ENCODE assay signal across 8 cellular contexts in genomic region chr7:121530251-121531174, GRCh38.
DNase-seq lines count a peak whose midpoint lies in the region; ATAC-seq and TF ChIP-seq lines count a peak whose summit lies in the region.

No MANE protein-coding gene starts in this region.

- DNase-seq in NOMO-1 (lab: John Stamatoyannopoulos, UW; ENCODE audit: unreplicated experiment in 2 of 2) (peak; percentile 16 to 34), NOMO-1 treated with dmso at 0.1 percent for 144 hours (lab: John Stamatoyannopoulos, UW; ENCODE audit: unreplicated experiment) (no peak), RPMI7951 (ENCODE audit: low read depth) (peak; percentile 99), NCI-H2196 treated with DMSO at 0.1 percent for 48 hours (lab: John Stamatoyannopoulos, UW; ENCODE audit: unreplicated experiment) (no peak), DMS79 (lab: John Stamatoyannopoulos, UW) (no peak)
- peak in 1 of 9 donors; percentile 60 for DNase-seq in naive thymus-derived CD4-positive, alpha-beta T cell

- H3K9me3 Mint-ChIP-seq in brain, result peaks cover 0 to 4% (median 0%) of the 10 kb centered on the region in 5 experiments
- peaks cover 0 to 7% (median 0%) of the 10 kb centered on the region in 11 donors for H3K9me3 Mint-ChIP-seq in naive thymus-derived CD4-positive, alpha-beta T cell

- no peaks in the 10 kb centered on the region for H3K27me3 ChIP-seq in naive thymus-derived CD4-positive, alpha-beta T cell (ENCODE audit: control insufficient read depth in 2 of 2, insufficient read depth in 2 of 2, low read length in 2 of 2)

- CTCF ChIA-PET in naive thymus-derived CD4-positive, alpha-beta T cell (lab: Charles Lee), result no interaction called here

- POLR2A ChIA-PET in naive thymus-derived CD4-positive, alpha-beta T cell (lab: Charles Lee), result no interaction called here

- peak; percentile 99 for ATAC-seq in HG02885 (IDR thresholded peaks at IDR 0.05; ENCODE audit: poor library complexity, unreplicated experiment)
- ATAC-seq in naive thymus-derived CD4-positive, alpha-beta T cell, result peak; percentile 94

- H3K27ac ChIP-seq in naive thymus-derived CD4-positive, alpha-beta T cell (ENCODE audit: low read depth, low read length), result no peak overlapping the region

- H3K36me3 Mint-ChIP-seq in brain, result no peaks in the 10 kb centered on the region
- peaks cover 0 to 12% (median 0%) of the 10 kb centered on the region in 5 donors for H3K36me3 Mint-ChIP-seq in naive thymus-derived CD4-positive, alpha-beta T cell

- H3K4me3 ChIP-seq in naive thymus-derived CD4-positive, alpha-beta T cell (ENCODE audit: low read length), result no peak overlapping the region

- H3K4me3 Mint-ChIP-seq in brain, result peak overlapping the region in 1 of 5 experiments; percentile 26
- peak overlapping the region in 1 of 10 donors; percentile 54 for H3K4me3 Mint-ChIP-seq in naive thymus-derived CD4-positive, alpha-beta T cell

- peaks cover 3% of the 10 kb centered on the region for H3K27me3 Mint-ChIP-seq in brain
- peaks cover 0 to 4% (median 0%) of the 10 kb centered on the region in 5 donors for H3K27me3 Mint-ChIP-seq in naive thymus-derived CD4-positive, alpha-beta T cell

- no peaks in the 10 kb centered on the region for H3K36me3 ChIP-seq in naive thymus-derived CD4-positive, alpha-beta T cell (ENCODE audit: control insufficient read depth in 2 of 3, insufficient read depth in 3 of 3, low read length in 3 of 3)

- peaks cover 0 to 6% of the 10 kb centered on the region in 2 donors for H3K4me1 ChIP-seq in naive thymus-derived CD4-positive, alpha-beta T cell (ENCODE audit: control insufficient read depth in 2 of 2, insufficient read depth in 2 of 2, low read length in 2 of 2)

- TF ChIP-seq CTCF in brain (conservative IDR thresholded peaks at IDR 0.05), result no peak

- H3K27ac Mint-ChIP-seq in brain, result peak overlapping the region in 4 of 5 experiments; percentile 43 to 94 (median 59)
- H3K27ac Mint-ChIP-seq in naive thymus-derived CD4-positive, alpha-beta T cell, result peak overlapping the region in 3 of 9 donors; percentile 3 to 91 (median 51)

- peaks cover 20% of the 10 kb centered on the region for H3K4me1 Mint-ChIP-seq in brain
- peaks cover 0 to 45% (median 0%) of the 10 kb centered on the region in 7 donors for H3K4me1 Mint-ChIP-seq in naive thymus-derived CD4-positive, alpha-beta T cell

- no peaks in the 10 kb centered on the region for H3K9me3 ChIP-seq in naive thymus-derived CD4-positive, alpha-beta T cell (ENCODE audit: control insufficient read depth in 2 of 3, low read length in 3 of 3)

- intact Hi-C loops in naive thymus-derived CD4-positive, alpha-beta T cell (cut with micrococcal nuclease), result loop anchor here in 1 of 2 donors (1.0 kb wide), 5 partner anchors 14 to 579 kb away; no protein-coding TSS in a partner anchor

Comparison
In these comparisons a context has a peak if more than half of its experiments do, and no peak if none do; other contexts are left out.
1. DNase-seq: peak in NOMO-1 (2 of 2) and RPMI7951 (single experiment); none in NOMO-1 treated with dmso at 0.1 percent for 144 hours (single experiment), NCI-H2196 treated with DMSO at 0.1 percent for 48 hours (single experiment) and DMS79 (single experiment).